1 cellular context compared by ENCODE assay signal in genomic region chr17:68101075-68101991, GRCh38.
TF ChIP-seq lines count a peak whose summit lies in the region.

No MANE protein-coding gene starts in this region.

TF ChIP-seq in K562, 482 proteins besides CTCF, POLR2A, EP300 and RAD21 (continued from another document and continues in another):
- TF ChIP-seq MGA (IDR thresholded peaks at IDR 0.05) = peak; percentile 54
- TF ChIP-seq HMGXB4 (CRISPR knock-in tag; IDR thresholded peaks at IDR 0.05) = no peak
- TF ChIP-seq CAMTA2 (CRISPR knock-in tag; conservative IDR thresholded peaks at IDR 0.05) = no peak
- 0 out of 2 replicates have a peak, but pooled peaks have one; percentile 17 for TF ChIP-seq CTBP1 (IDR thresholded peaks at IDR 0.05; ENCODE audit: borderline replicate concordance)
- TF ChIP-seq USF2 (CRISPR knock-in tag; IDR thresholded peaks at IDR 0.05) = peak; percentile 54
- TF ChIP-seq YY1 (IDR thresholded peaks at IDR 0.05; ENCODE audit: borderline replicate concordance in 1 of 3, control insufficient read depth in 1 of 3, extremely low read depth in 1 of 3, insufficient read depth in 3 of 3, insufficient read length in 1 of 3, insufficient replicate concordance in 2 of 3, low read depth in 1 of 3, low read length in 2 of 3) = peak in 2 of 3 experiments; percentile 75 to 79
- TF ChIP-seq ZNF75A (CRISPR knock-in tag; IDR thresholded peaks at IDR 0.05) = no peak
- TF ChIP-seq MAFF (IDR thresholded peaks at IDR 0.05; ENCODE audit: low read length) = no peak
- no peak for TF ChIP-seq KLF16 (IDR thresholded peaks at IDR 0.05)
- no peak for TF ChIP-seq ZNF57 (CRISPR knock-in tag; IDR thresholded peaks at IDR 0.05)
- TF ChIP-seq PYGO2 (tag; IDR thresholded peaks at IDR 0.05) = no peak
- no peak for TF ChIP-seq KLF1 (tag; IDR thresholded peaks at IDR 0.05)
- TF ChIP-seq VEZF1 (CRISPR knock-in tag; IDR thresholded peaks at IDR 0.05) = peak; percentile 96
- no peak for TF ChIP-seq OTX1 (CRISPR knock-in tag; IDR thresholded peaks at IDR 0.05)
- TF ChIP-seq CBX3 (IDR thresholded peaks at IDR 0.05; ENCODE audit: borderline replicate concordance in 1 of 2, low read length in 2 of 2) = 0 out of 3 replicates have a peak, but pooled peaks of 1 of the 2 experiments have one; percentile 21
- TF ChIP-seq E2F4 (CRISPR knock-in tag; IDR thresholded peaks at IDR 0.05; ENCODE audit: low read depth) = no peak
- no peak for TF ChIP-seq THRA (IDR thresholded peaks at IDR 0.05)
- TF ChIP-seq EP400 (IDR thresholded peaks at IDR 0.05) = no peak
- peak; percentile 74 for TF ChIP-seq PKNOX1 (IDR thresholded peaks at IDR 0.05)
- TF ChIP-seq ZNF165 (CRISPR knock-in tag; IDR thresholded peaks at IDR 0.05; ENCODE audit: borderline replicate concordance) = no peak
- TF ChIP-seq MEF2D (tag; conservative IDR thresholded peaks at IDR 0.05; ENCODE audit: low read depth) = no peak
- no peak for TF ChIP-seq CHD1 (IDR thresholded peaks at IDR 0.05; ENCODE audit: low read length)
- TF ChIP-seq FOXM1 (IDR thresholded peaks at IDR 0.05; ENCODE audit: low read depth) = no peak
- TF ChIP-seq FOXM1 (CRISPR knock-in tag; IDR thresholded peaks at IDR 0.05; ENCODE audit: low read depth) = no peak
- peak; percentile 93 for TF ChIP-seq L3MBTL2 (IDR thresholded peaks at IDR 0.05)
- no peak for TF ChIP-seq ZNF184 (CRISPR knock-in tag; IDR thresholded peaks at IDR 0.05)
- no peak for TF ChIP-seq TCF7 (IDR thresholded peaks at IDR 0.05; ENCODE audit: borderline replicate concordance)
- TF ChIP-seq ZBTB33 (CRISPR knock-in tag; IDR thresholded peaks at IDR 0.05) = 0 out of 2 replicates have a peak, but pooled peaks have one; percentile 5
- TF ChIP-seq RBFOX2 (IDR thresholded peaks at IDR 0.05; ENCODE audit: low read depth, low read length) = peak; percentile 74
- peak; percentile 24; the same call in 1 of the 2 replicates for TF ChIP-seq CREB1 (IDR thresholded peaks at IDR 0.05)
- TF ChIP-seq CREB1 (CRISPR knock-in tag; IDR thresholded peaks at IDR 0.05) = no peak
- no peak for TF ChIP-seq SAFB2 (IDR thresholded peaks at IDR 0.05; ENCODE audit: borderline replicate concordance, low read depth, low read length, severe bottlenecking)
- TF ChIP-seq HES1 (IDR thresholded peaks at IDR 0.05; ENCODE audit: low read depth) = no peak
- no peak for TF ChIP-seq XRCC4 (IDR thresholded peaks at IDR 0.05; ENCODE audit: extremely low read depth, insufficient read depth, insufficient read length)
